In genomic region chr17:8629371-8630226, GRCh38 we compare ENCODE assay signal across 8 cellular contexts. TPM values are rescaled to one million over a fixed set of nuclear protein-coding genes. Genes with fewer than 3 reads are reported as not detected.
DNase-seq lines count a peak whose midpoint lies in the region; ATAC-seq and TF ChIP-seq lines count a peak whose summit lies in the region.

No MANE protein-coding gene starts in this region.

- no peak for TF ChIP-seq POLR2A in IMR-90 (IDR thresholded peaks at IDR 0.05; ENCODE audit: low read depth, low read length)
- TF ChIP-seq POLR2A in esophagus muscularis mucosa (IDR thresholded peaks at IDR 0.05; ENCODE audit: low read depth) = no peak

- peak overlapping the region; percentile 70 for H4K91ac ChIP-seq in IMR-90 (ENCODE audit: insufficient read depth, low read depth, low read length)

- no peak for TF ChIP-seq EP300 in esophagus muscularis mucosa (IDR thresholded peaks at IDR 0.05)

- intact Hi-C loops in IMR-90 (cut with micrococcal nuclease) = loop anchor here (1.0 to 10.0 kb wide), 5 partner anchors 65 to 245 kb away; partner anchors contain the start of gene RPL26
- intact Hi-C loops in esophagus muscularis mucosa (cut with DNase I) = no loop called here
- intact Hi-C loops in aorta (cut with DNase I) = loop anchor here (2.0 to 5.0 kb wide), 3 partner anchors 19 to 118 kb away; no protein-coding TSS in a partner anchor

- H3K36me3 ChIP-seq in BLaER1 (peaks cover 12% of the 10 kb centered on the region; the same call in 1 of the 2 replicates), IMR-90 (ENCODE audit: control insufficient read depth, insufficient read depth, low read length) (no peaks in the 10 kb centered on the region), esophagus muscularis mucosa (no peaks in the 10 kb centered on the region), aorta (ENCODE audit: control insufficient read depth in 1 of 2, insufficient read depth in 2 of 2, low read length in 1 of 2) (no peaks in the 10 kb centered on the region)

- dilution Hi-C loops in IMR-90 (cut with HindIII; ENCODE audit: low sequenced_read_pairs, unreplicated experiment) = no loop called here

- no peak for DNase-seq in IMR-90
- peak; percentile 62 for DNase-seq in activated CD8-positive, alpha-beta memory T cell treated with anti-CD3 and anti-CD28 coated beads for 24 hours
- no peak for DNase-seq in esophagus muscularis mucosa (ENCODE audit: extremely low spot score)
- DNase-seq in myocyte (ENCODE audit: low read depth) = peak; percentile 16
- peak; percentile 59 to 83 for DNase-seq in aorta

- peaks cover 4% of the 10 kb centered on the region for H3K9me1 ChIP-seq in IMR-90 (ENCODE audit: insufficient read depth, low read length)

- H2AK9ac ChIP-seq in IMR-90 (replicated peaks; ENCODE audit: low read depth, low read length, poor library complexity) = peak overlapping the region; percentile 95

- H3K56ac ChIP-seq in IMR-90 (ENCODE audit: extremely low read depth, insufficient read depth, low read length) = peak overlapping the region; percentile 87; the same call in 1 of the 2 replicates

- peak overlapping the region; percentile 31; the same call in 1 of the 2 replicates for H4K5ac ChIP-seq in IMR-90 (ENCODE audit: low read depth, low read length)

- no peaks in the 10 kb centered on the region for H3K9me3 ChIP-seq in BLaER1
- no peaks in the 10 kb centered on the region for H3K9me3 ChIP-seq in IMR-90 (ENCODE audit: control insufficient read depth, insufficient read depth, low read length)
- H3K9me3 ChIP-seq in esophagus muscularis mucosa = no peaks in the 10 kb centered on the region
- H3K9me3 ChIP-seq in aorta (ENCODE audit: control insufficient read depth, low read length) = no peaks in the 10 kb centered on the region

- peak overlapping the region; percentile 92 for H3K4ac ChIP-seq in IMR-90 (ENCODE audit: low read depth, low read length)

- H3K4me3 ChIP-seq in BLaER1 = peak overlapping the region; percentile 87
- peak overlapping the region; percentile 75 for H3K4me3 ChIP-seq in IMR-90 (ENCODE audit: insufficient read depth, low read depth, low read length)
- peak overlapping the region; percentile 89 to 98 (median 94) for H3K4me3 ChIP-seq in esophagus muscularis mucosa
- H3K4me3 ChIP-seq in aorta (ENCODE audit: low read length in 2 of 2) = peak overlapping the region; percentile 95 to 96

- H3K27me3 ChIP-seq in BLaER1 (no peaks in the 10 kb centered on the region), IMR-90 (ENCODE audit: control insufficient read depth, insufficient read depth, low read length) (no peaks in the 10 kb centered on the region), esophagus muscularis mucosa (peaks cover 0 to 2% (median 0%) of the 10 kb centered on the region in 4 donors), aorta (ENCODE audit: control insufficient read depth in 1 of 2, insufficient read depth in 2 of 2, low read length in 1 of 2) (no peaks in the 10 kb centered on the region)

- H3K9ac ChIP-seq in BLaER1 = peak overlapping the region; percentile 85
- peak overlapping the region; percentile 98 for H3K9ac ChIP-seq in IMR-90 (ENCODE audit: low read depth, low read length)

- no peak for TF ChIP-seq RAD21 in IMR-90 (IDR thresholded peaks at IDR 0.05; ENCODE audit: low read length)

- H2AFZ ChIP-seq in IMR-90 (replicated peaks; ENCODE audit: low read length, poor library complexity) = peak overlapping the region; percentile 95

- H3K4me1 ChIP-seq in BLaER1 = peaks cover 29% of the 10 kb centered on the region
- peaks cover 2% of the 10 kb centered on the region; the same call in 1 of the 2 replicates for H3K4me1 ChIP-seq in IMR-90 (ENCODE audit: control insufficient read depth, insufficient read depth, low read length)
- H3K4me1 ChIP-seq in esophagus muscularis mucosa = peaks cover 12 to 34% (median 22%) of the 10 kb centered on the region in 4 donors
- no peaks in the 10 kb centered on the region for H3K4me1 ChIP-seq in aorta (ENCODE audit: control insufficient read depth in 1 of 2, insufficient read depth in 2 of 2, low read length in 2 of 2)

- H3K4me2 ChIP-seq in BLaER1 (peak overlapping the region; percentile 90), IMR-90 (ENCODE audit: low read depth, low read length) (peak overlapping the region; percentile 95)

- no TSS peak for BruUV-seq in IMR-90 (replicated peaks; lab: Mats Ljungman, UMichigan)

- CTCF ChIA-PET in IMR-90 (lab: Yijun Ruan, JAX) = interaction anchor here (1.3 kb wide), 1 partner anchor 60 kb away, joined by 4 read pairs; no protein-coding TSS in a partner anchor

- peak overlapping the region; percentile 77 for H3K18ac ChIP-seq in IMR-90 (ENCODE audit: low read depth, low read length)

- H2BK15ac ChIP-seq in IMR-90 (ENCODE audit: low read depth, low read length) = no peak overlapping the region

- TF ChIP-seq CTCF in IMR-90 (conservative IDR thresholded peaks at IDR 0.05; ENCODE audit: low read depth, low read length) = no peak
- TF ChIP-seq CTCF in esophagus muscularis mucosa (IDR thresholded peaks at IDR 0.05) = no peak

- POLR2A ChIA-PET in IMR-90 (lab: Charles Lee; ENCODE audit: unreplicated experiment) = no interaction called here

- H3K14ac ChIP-seq in IMR-90 (replicated peaks; ENCODE audit: low read depth, low read length) = peak overlapping the region; percentile 94

- peak overlapping the region; percentile 69 to 82; a peak in 3 of 4 replicates for H4K8ac ChIP-seq in IMR-90 (ENCODE audit: low read depth in 2 of 2, low read length in 2 of 2)

- peaks cover 13 to 36% of the 10 kb centered on the region in 2 experiments for H3K79me1 ChIP-seq in IMR-90 (ENCODE audit: low read depth in 1 of 2, low read length in 2 of 2)

- in situ Hi-C loops in IMR-90 (cut with MboI; ENCODE audit: low sequenced_read_pairs) = loop anchor here (10.0 kb wide), 1 partner anchor 55 kb away; no protein-coding TSS in a partner anchor

- H2BK20ac ChIP-seq in IMR-90 (ENCODE audit: low read depth, low read length) = no peak overlapping the region

- peak overlapping the region; percentile 73 for H2BK120ac ChIP-seq in IMR-90 (ENCODE audit: low read depth, low read length)

- peak overlapping the region; percentile 89 for H3K27ac ChIP-seq in BLaER1
- H3K27ac ChIP-seq in IMR-90 (ENCODE audit: insufficient read depth, low read length) = peak overlapping the region; percentile 98
- peak overlapping the region; percentile 73 to 87 (median 86) for H3K27ac ChIP-seq in esophagus muscularis mucosa (replicated peaks in 1 of 4)
- peak overlapping the region; percentile 96 to 98 for H3K27ac ChIP-seq in aorta (ENCODE audit: low read depth in 1 of 2, low read length in 2 of 2)

- ATAC-seq in IMR-90 (ENCODE audit: low read depth) (peak; percentile 3; the same call in 1 of the 2 replicates), aorta (ENCODE audit: low FRiP score) (peak; percentile 42), HG02763 (IDR thresholded peaks at IDR 0.05; ENCODE audit: unreplicated experiment) (no peak), GM18861 (IDR thresholded peaks at IDR 0.05; ENCODE audit: unreplicated experiment) (no peak)

- H3K23ac ChIP-seq in IMR-90 (ENCODE audit: low read depth, low read length) = peak overlapping the region; percentile 97

- H2AK5ac ChIP-seq in IMR-90 (ENCODE audit: low read depth, low read length) = peak overlapping the region; percentile 43

- 0% methylated on average over 20 of the region's 76 CpGs; no CpG with 5 or more reads in 1 of the 2 experiments for WGBS in IMR-90 (ENCODE audit: extremely low coverage in 2 of 2, insufficient read length in 1 of 2), 2 experiments
- 0% methylated on average over 11 of the region's 76 CpGs for WGBS in esophagus muscularis mucosa
- WGBS in aorta, 2 donors = 0 to 1% methylated on average over 59 to 76 of the region's 76 CpGs

- peak overlapping the region; percentile 80 for H2BK5ac ChIP-seq in IMR-90 (ENCODE audit: low read depth, low read length, poor library complexity, severe bottlenecking)

- H4K20me1 ChIP-seq in BLaER1 = peaks cover 34% of the 10 kb centered on the region
- peaks cover 8% of the 10 kb centered on the region; the same call in 1 of the 2 replicates for H4K20me1 ChIP-seq in IMR-90 (ENCODE audit: insufficient read depth, low read length)

TF ChIP-seq in IMR-90, 13 proteins besides CTCF, POLR2A, EP300 and RAD21:
- TF ChIP-seq NFE2L2 (IDR thresholded peaks at IDR 0.05; ENCODE audit: low read depth, low read length) = no peak
- no peak for TF ChIP-seq RCOR1 (IDR thresholded peaks at IDR 0.05; ENCODE audit: insufficient replicate concordance, low read length)
- 0 out of 2 replicates have a peak, but pooled peaks have one; percentile 18 for TF ChIP-seq MXI1 (IDR thresholded peaks at IDR 0.05; ENCODE audit: borderline replicate concordance, low read depth, low read length)
- TF ChIP-seq MAZ (IDR thresholded peaks at IDR 0.05; ENCODE audit: borderline replicate concordance, low read depth, low read length) = peak; percentile 53; the same call in 1 of the 2 replicates
- peak; percentile 68 for TF ChIP-seq CEBPB (IDR thresholded peaks at IDR 0.05; ENCODE audit: low read depth, low read length)

RNA-seq across cellular contexts. Expression of gene MYH10, which starts 0.9 kb away (rescaled TPM):
- 95.2 and 102 TPM in 2 replicates for total RNA-seq in IMR-90 (2012; rRNA removed)
- polyA plus RNA-seq in IMR-90 (2012; rRNA removed) = 71.2 and 73.3 TPM in 2 replicates
- polyA plus RNA-seq in IMR-90 (2012; cell fraction: cytosol; rRNA removed) = 40.4 and 66.0 TPM in 2 replicates
- polyA plus RNA-seq in IMR-90 (2012; cell fraction: nucleus; rRNA removed; ENCODE audit: low replicate concordance) = 109 and 113 TPM in 2 replicates
- total RNA-seq in esophagus muscularis mucosa = 10 to 100 TPM; 18.9 to 42.0 (median 29.3) TPM
- total RNA-seq in myocyte = 10.7 and 17.9 TPM in 2 replicates
- 10.7 TPM for polyA plus RNA-seq in myocyte (2012)
- 1,000 to 10,000 TPM; 1,394 to 1,963 TPM for total RNA-seq in aorta
- 100 to 1,000 TPM; 205 to 244 TPM for polyA plus RNA-seq in aorta

Comparison
In these comparisons a context has a peak if more than half of its experiments do, and no peak if none do; other contexts are left out.
1. ATAC-seq: peak in IMR-90 (single experiment) and aorta (single experiment); none in HG02763 (single experiment) and GM18861 (single experiment).
2. DNase-seq: peak in activated CD8-positive, alpha-beta memory T cell treated with anti-CD3 and anti-CD28 coated beads for 24 hours (single experiment), myocyte (single experiment) and aorta (2 of 2); none in IMR-90 (single experiment) and esophagus muscularis mucosa (single experiment).
3. RNA of gene MYH10, which starts 0.9 kb away (total RNA-seq): 1,394 to 1,963 TPM in aorta; 95.2 to 102 TPM in IMR-90, 18.9 to 42.0 TPM in esophagus muscularis mucosa and 10.7 to 17.9 TPM in myocyte; every median in the first group is over 10 times any median in the second.
4. Peak in every context shown above with its lines, with median percentiles within 50 percentile points of each other: H3K27ac ChIP-seq and H3K4me3 ChIP-seq.